1 cellular context compared by ENCODE assay signal in genomic region chr3:136336329-136337100, GRCh38.
TF ChIP-seq lines count a peak whose summit lies in the region.

No MANE protein-coding gene starts in this region.

TF ChIP-seq in SK-N-SH, 30 proteins besides CTCF, POLR2A, EP300 and RAD21 (continued from another document):
- TF ChIP-seq MXI1 (IDR thresholded peaks at IDR 0.05; ENCODE audit: low read depth, low read length) (peak; percentile 67; the same call in 1 of the 2 replicates), YY1 (IDR thresholded peaks at IDR 0.05; ENCODE audit: low read depth) (no peak), TAF1 (IDR thresholded peaks at IDR 0.05; ENCODE audit: borderline replicate concordance, low read depth, low read length) (no peak), TCF12 (IDR thresholded peaks at IDR 0.05) (peak; percentile 85), EZH2phosphoT487 (IDR thresholded peaks at IDR 0.05; ENCODE audit: borderline replicate concordance, low read depth) (no peak), FOXM1 (IDR thresholded peaks at IDR 0.05; ENCODE audit: low read depth) (no peak), POLR2AphosphoS5 (IDR thresholded peaks at IDR 0.05; ENCODE audit: low read depth, low read length) (no peak), RFX5 (IDR thresholded peaks at IDR 0.05; ENCODE audit: low read length) (no peak), CHD2 (IDR thresholded peaks at IDR 0.05; ENCODE audit: low read length, partially characterized antibody) (no peak), MEF2A (IDR thresholded peaks at IDR 0.05; ENCODE audit: borderline replicate concordance, low read depth) (no peak), IRF3 (IDR thresholded peaks at IDR 0.05; ENCODE audit: low read depth, low read length) (no peak), MAX (IDR thresholded peaks at IDR 0.05; ENCODE audit: low read depth) (0 out of 2 replicates have a peak, but pooled peaks have one; percentile 38), ELF1 (IDR thresholded peaks at IDR 0.05) (no peak), NFIC (IDR thresholded peaks at IDR 0.05; ENCODE audit: borderline replicate concordance) (peak; percentile 74), RCOR1 (IDR thresholded peaks at IDR 0.05; ENCODE audit: low read length) (no peak), REST (IDR thresholded peaks at IDR 0.05; ENCODE audit: low read depth, low read length) (no peak), JUND (IDR thresholded peaks at IDR 0.05) (no peak), USF2 (IDR thresholded peaks at IDR 0.05; ENCODE audit: borderline replicate concordance, low read depth, low read length) (no peak), USF1 (IDR thresholded peaks at IDR 0.05; ENCODE audit: borderline replicate concordance, low read depth) (no peak), NRF1 (IDR thresholded peaks at IDR 0.05; ENCODE audit: low read depth, low read length) (no peak), PBX3 (IDR thresholded peaks at IDR 0.05) (peak; percentile 54), SMC3 (IDR thresholded peaks at IDR 0.05; ENCODE audit: low read depth, low read length) (no peak), FOXJ3 (CRISPR knock-in tag; IDR thresholded peaks at IDR 0.05) (no peak), SIN3A (IDR thresholded peaks at IDR 0.05; ENCODE audit: borderline replicate concordance, low read depth, low read length) (no peak), GABPA (IDR thresholded peaks at IDR 0.05; ENCODE audit: low read depth) (no peak)
